In genomic region chr16:70800306-70800705, GRCh38 we compare ENCODE assay signal across 8 cellular contexts. TPM values are rescaled to one million over a fixed set of nuclear protein-coding genes. Genes with fewer than 3 reads are reported as not detected.
A peak's percentile ranks its signal among the peaks of the same experiment; 100 is the strongest.
DNase-seq lines count a peak whose midpoint lies in the region; ATAC-seq and TF ChIP-seq lines count a peak whose summit lies in the region.

No MANE protein-coding gene starts in this region.

- H3K9me3 Mint-ChIP-seq in activated naive CD4-positive, alpha-beta T cell treated with anti-CD3 and anti-CD28 coated beads, Interleukin-2, amount 10 ng/mL, durations not matched to agents 7 days and 5 days, result peaks cover 4% of the 10 kb centered on the region
- H3K9me3 Mint-ChIP-seq in activated B cell treated with CpG ODN at 0.5 μM for 24 hours, result peaks cover 4% of the 10 kb centered on the region
- peaks cover 0 to 2% of the 10 kb centered on the region in 2 donors for H3K9me3 Mint-ChIP-seq in stimulated activated naive B cell treated with anti-CD40 and anti-IgM and Interleukin-4, amounts not matched to agents 10 μg/mL and 1 μg/mL and 100 μg/mL, for 72 hours

- peak overlapping the region; percentile 87 for H3K9ac ChIP-seq in iPS-15b (ENCODE audit: low read depth, low read length)

- DNase-seq in activated naive CD4-positive, alpha-beta T cell treated with anti-CD3 and anti-CD28 coated beads, Interleukin-2, amount 10 ng/mL, durations not matched to agents 7 days and 5 days, result peak; percentile 38
- DNase-seq in activated naive CD4-positive, alpha-beta T cell treated with Interleukin-2 at 50 U/mL for 16 hours, result no peak
- DNase-seq in activated B cell treated with CpG ODN at 0.5 μM for 24 hours (no peak), AG08396 (ENCODE audit: low spot score) (no peak), NCI-H187 (lab: John Stamatoyannopoulos, UW) (no peak), HEK293T (ENCODE audit: extremely low spot score) (no peak)
- DNase-seq in stimulated activated naive B cell treated with anti-CD40 and anti-IgM and Interleukin-4, amounts not matched to agents 10 μg/mL and 1 μg/mL and 100 μg/mL, for 72 hours, result no peak

- CTCF ChIA-PET in activated naive CD4-positive, alpha-beta T cell treated with anti-CD3 and anti-CD28 coated beads, Interleukin-2, amount 10 ng/mL, durations not matched to agents 7 days and 5 days (lab: Charles Lee), result no interaction called here
- CTCF ChIA-PET in activated B cell treated with CpG ODN at 0.5 μM for 24 hours (lab: Charles Lee) (no interaction called here), HEK293T (lab: Yijun Ruan, JAX) (no interaction called here)

- no peaks in the 10 kb centered on the region for H3K36me3 Mint-ChIP-seq in activated naive CD4-positive, alpha-beta T cell treated with anti-CD3 and anti-CD28 coated beads, Interleukin-2, amount 10 ng/mL, durations not matched to agents 7 days and 5 days
- peaks cover 27% of the 10 kb centered on the region for H3K36me3 Mint-ChIP-seq in activated B cell treated with CpG ODN at 0.5 μM for 24 hours (ENCODE audit: low read depth)
- peaks cover 2 to 14% of the 10 kb centered on the region in 2 donors for H3K36me3 Mint-ChIP-seq in stimulated activated naive B cell treated with anti-CD40 and anti-IgM and Interleukin-4, amounts not matched to agents 10 μg/mL and 1 μg/mL and 100 μg/mL, for 72 hours

- intact Hi-C loops in activated B cell treated with CpG ODN at 0.5 μM for 24 hours (cut with micrococcal nuclease), result loop anchor here (2.0 to 10.0 kb wide), 2 partner anchors 64 to 1294 kb away; partner anchors contain the start of genes DHX38 and TXNL4B

- peaks cover 20% of the 10 kb centered on the region for H3K27me3 Mint-ChIP-seq in activated naive CD4-positive, alpha-beta T cell treated with anti-CD3 and anti-CD28 coated beads, Interleukin-2, amount 10 ng/mL, durations not matched to agents 7 days and 5 days
- H3K27me3 Mint-ChIP-seq in activated B cell treated with CpG ODN at 0.5 μM for 24 hours, result peaks cover 2% of the 10 kb centered on the region
- H3K27me3 Mint-ChIP-seq in stimulated activated naive B cell treated with anti-CD40 and anti-IgM and Interleukin-4, amounts not matched to agents 10 μg/mL and 1 μg/mL and 100 μg/mL, for 72 hours, result peaks cover 6 to 9% of the 10 kb centered on the region in 2 donors

- peak overlapping the region; percentile 93 for H3K4me3 Mint-ChIP-seq in activated naive CD4-positive, alpha-beta T cell treated with anti-CD3 and anti-CD28 coated beads, Interleukin-2, amount 10 ng/mL, durations not matched to agents 7 days and 5 days
- H3K4me3 Mint-ChIP-seq in activated B cell treated with CpG ODN at 0.5 μM for 24 hours, result peak overlapping the region; percentile 92
- peak overlapping the region; percentile 96 to 98 for H3K4me3 Mint-ChIP-seq in stimulated activated naive B cell treated with anti-CD40 and anti-IgM and Interleukin-4, amounts not matched to agents 10 μg/mL and 1 μg/mL and 100 μg/mL, for 72 hours

- H3K4me3 ChIP-seq in iPS-15b (ENCODE audit: low read depth, low read length), result peak overlapping the region; percentile 92

- no peak for ATAC-seq in activated B cell treated with CpG ODN at 0.5 μM for 24 hours (ENCODE audit: low read depth)
- ATAC-seq in stimulated activated naive B cell treated with anti-CD40 and anti-IgM and Interleukin-4, amounts not matched to agents 10 μg/mL and 1 μg/mL and 100 μg/mL, for 72 hours (replicated peaks), result peak; percentile 8 to 20

- TF ChIP-seq CTCF in activated B cell treated with CpG ODN at 0.5 μM for 24 hours (IDR thresholded peaks at IDR 0.05), result no peak

- H3K4me1 Mint-ChIP-seq in activated naive CD4-positive, alpha-beta T cell treated with anti-CD3 and anti-CD28 coated beads, Interleukin-2, amount 10 ng/mL, durations not matched to agents 7 days and 5 days, result peaks cover 43% of the 10 kb centered on the region
- H3K4me1 Mint-ChIP-seq in activated B cell treated with CpG ODN at 0.5 μM for 24 hours, result peaks cover 40% of the 10 kb centered on the region
- peaks cover 13 to 51% of the 10 kb centered on the region in 2 donors for H3K4me1 Mint-ChIP-seq in stimulated activated naive B cell treated with anti-CD40 and anti-IgM and Interleukin-4, amounts not matched to agents 10 μg/mL and 1 μg/mL and 100 μg/mL, for 72 hours

- POLR2A ChIA-PET in activated B cell treated with CpG ODN at 0.5 μM for 24 hours (lab: Charles Lee) (interaction anchor here (1.2 to 2.5 kb wide), 3 partner anchors 29 to 765 kb away, joined by 4 to 7 read pairs (median 4); partner anchors contain the start of gene CMTR2), HEK293T (lab: Yijun Ruan, JAX) (interaction anchor here (1.3 kb wide), 1 partner anchor 9 kb away, joined by 6 read pairs; no protein-coding TSS in a partner anchor)

- no peaks in the 10 kb centered on the region for H3K36me3 ChIP-seq in iPS-15b (ENCODE audit: control insufficient read depth, insufficient read depth, low read length)

- no peaks in the 10 kb centered on the region for H3K9me3 ChIP-seq in iPS-15b (ENCODE audit: control insufficient read depth, insufficient read depth, low read length)

- no peaks in the 10 kb centered on the region for H3K4me1 ChIP-seq in iPS-15b (ENCODE audit: control insufficient read depth, insufficient read depth, low read length)

- H3K27me3 ChIP-seq in iPS-15b (ENCODE audit: control insufficient read depth, insufficient read depth, low read length), result peaks cover 14% of the 10 kb centered on the region

- peak overlapping the region; percentile 93 for H3K27ac Mint-ChIP-seq in activated naive CD4-positive, alpha-beta T cell treated with anti-CD3 and anti-CD28 coated beads, Interleukin-2, amount 10 ng/mL, durations not matched to agents 7 days and 5 days
- peak overlapping the region; percentile 90 for H3K27ac Mint-ChIP-seq in activated B cell treated with CpG ODN at 0.5 μM for 24 hours
- peak overlapping the region; percentile 98 for H3K27ac Mint-ChIP-seq in stimulated activated naive B cell treated with anti-CD40 and anti-IgM and Interleukin-4, amounts not matched to agents 10 μg/mL and 1 μg/mL and 100 μg/mL, for 72 hours

TF ChIP-seq in HEK293T, 16 proteins besides CTCF, POLR2A, EP300 and RAD21:
- TF ChIP-seq BHLHE40 (IDR thresholded peaks at IDR 0.05; ENCODE audit: borderline replicate concordance) (no peak), FOXA1 (IDR thresholded peaks at IDR 0.05) (no peak), CTBP1 (IDR thresholded peaks at IDR 0.05; ENCODE audit: borderline replicate concordance) (no peak), LEF1 (IDR thresholded peaks at IDR 0.05; ENCODE audit: borderline replicate concordance) (no peak), ARNT (IDR thresholded peaks at IDR 0.05) (no peak), ZNF384 (IDR thresholded peaks at IDR 0.05) (no peak), FOXK2 (IDR thresholded peaks at IDR 0.05) (no peak), FOXM1 (IDR thresholded peaks at IDR 0.05; ENCODE audit: borderline replicate concordance) (no peak), SUZ12 (IDR thresholded peaks at IDR 0.05) (no peak), L3MBTL2 (conservative IDR thresholded peaks at IDR 0.05) (no peak), SP1 (IDR thresholded peaks at IDR 0.05) (no peak), ELF4 (IDR thresholded peaks at IDR 0.05) (no peak), HDGF (IDR thresholded peaks at IDR 0.05; ENCODE audit: borderline replicate concordance) (no peak), NFRKB (IDR thresholded peaks at IDR 0.05) (no peak), TARDBP (IDR thresholded peaks at IDR 0.05) (no peak)
- TF ChIP-seq, protein P1, sequence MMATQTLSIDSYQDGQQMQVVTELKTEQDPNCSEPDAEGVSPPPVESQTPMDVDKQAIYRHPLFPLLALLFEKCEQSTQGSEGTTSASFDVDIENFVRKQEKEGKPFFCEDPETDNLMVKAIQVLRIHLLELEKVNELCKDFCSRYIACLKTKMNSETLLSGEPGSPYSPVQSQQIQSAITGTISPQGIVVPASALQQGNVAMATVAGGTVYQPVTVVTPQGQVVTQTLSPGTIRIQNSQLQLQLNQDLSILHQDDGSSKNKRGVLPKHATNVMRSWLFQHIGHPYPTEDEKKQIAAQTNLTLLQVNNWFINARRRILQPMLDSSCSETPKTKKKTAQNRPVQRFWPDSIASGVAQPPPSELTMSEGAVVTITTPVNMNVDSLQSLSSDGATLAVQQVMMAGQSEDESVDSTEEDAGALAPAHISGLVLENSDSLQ (IDR thresholded peaks at IDR 0.05), result no peak

RNA-seq across cellular contexts. Expression of gene VAC14, which starts 0.7 kb away (rescaled TPM):
- 47.8 and 53.4 TPM in 2 replicates for total RNA-seq in activated B cell treated with CpG ODN at 0.5 μM for 24 hours
